1 cellular context compared by ENCODE assay signal in the genomic region with DNA sequence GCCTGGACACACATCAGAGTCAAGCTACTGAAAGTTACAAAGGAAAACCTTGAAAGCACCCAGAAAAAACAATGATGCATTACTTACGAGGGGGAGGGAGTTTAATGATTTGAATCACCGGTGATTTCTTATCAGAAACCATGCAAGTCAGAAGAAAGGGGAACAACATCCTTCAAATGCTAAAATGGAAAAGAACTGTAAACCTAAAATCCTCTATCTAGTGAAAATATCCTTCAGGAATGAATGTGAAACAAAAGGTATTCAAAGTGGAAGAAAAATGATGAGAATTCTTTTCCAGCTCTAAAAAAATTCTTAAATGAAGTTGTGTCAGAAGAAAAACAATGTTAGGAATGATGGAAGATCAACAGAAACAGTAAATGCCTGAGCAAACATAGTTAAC.
TF ChIP-seq lines count a peak whose summit lies in the region.

No MANE protein-coding gene starts in this region.

TF ChIP-seq in K562, 482 proteins besides CTCF, POLR2A, EP300 and RAD21 (continued from another document):
- TF ChIP-seq PHF21A (IDR thresholded peaks at IDR 0.05; ENCODE audit: borderline replicate concordance, low read depth), result no peak
- peak; percentile 22; the same call in 1 of the 2 replicates for TF ChIP-seq SOX6 (IDR thresholded peaks at IDR 0.05)
- no peak for TF ChIP-seq KDM1A (IDR thresholded peaks at IDR 0.05)
